Comparison of ENCODE assay signal across 1 cellular context in the genomic region with DNA sequence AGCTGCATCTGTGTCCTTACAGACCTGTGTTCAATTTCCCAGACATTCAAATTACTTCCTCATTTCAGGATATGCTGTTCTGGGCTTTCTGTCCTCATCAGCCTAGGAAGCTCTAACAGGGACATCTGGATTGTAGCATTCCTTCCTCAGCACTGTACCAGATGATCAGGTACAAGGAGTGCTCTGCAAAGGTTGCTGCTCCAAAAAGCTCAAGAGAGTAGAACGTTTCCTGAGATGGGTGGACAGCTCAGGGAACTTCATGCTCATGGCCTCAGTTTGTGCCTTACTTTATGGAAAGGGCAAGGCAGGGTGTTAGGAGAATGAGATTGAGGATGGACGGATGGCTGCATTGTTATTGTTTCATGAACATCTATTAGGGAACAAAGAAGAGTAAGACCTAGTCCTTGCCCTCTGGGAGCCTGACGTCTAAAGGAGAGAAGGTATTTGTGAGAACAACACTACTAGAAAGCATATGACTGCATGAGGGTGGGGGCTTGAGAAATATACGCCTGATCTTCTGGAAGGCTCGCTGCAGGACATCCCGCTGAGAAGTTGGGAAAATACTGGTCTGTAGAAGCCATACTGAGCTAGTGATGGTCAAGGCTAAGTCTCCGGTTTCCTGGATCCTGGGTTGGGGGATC.
TF ChIP-seq lines count a peak whose summit lies in the region.

No MANE protein-coding gene starts in this region.

TF ChIP-seq in K562, 482 proteins besides CTCF, POLR2A, EP300 and RAD21:
- TF ChIP-seq POLR2AphosphoS5 (IDR thresholded peaks at IDR 0.05; ENCODE audit: control insufficient read depth, insufficient read depth, low read depth, low read length): 0 out of 2 replicates have a peak, but pooled peaks have one; percentile 21
- TF ChIP-seq HMGN3 (IDR thresholded peaks at IDR 0.05; ENCODE audit: borderline replicate concordance, extremely low read depth, insufficient read length, low read depth, low read length): no peak
- 0 out of 2 replicates have a peak, but pooled peaks have one; percentile 26 for TF ChIP-seq CHCHD3 (CRISPR knock-in tag; IDR thresholded peaks at IDR 0.05)
- TF ChIP-seq ZNF232 (CRISPR knock-in tag; IDR thresholded peaks at IDR 0.05): no peak
- TF ChIP-seq GABPB1 (CRISPR knock-in tag; IDR thresholded peaks at IDR 0.05): 0 out of 2 replicates have a peak, but pooled peaks have one; percentile 23
TF ChIP-seq in K562: peak in this region for 3.
